21 cellular contexts compared by ENCODE assay signal in genomic region chr2:97781981-97782380, GRCh38.
DNase-seq lines count a peak whose midpoint lies in the region; ATAC-seq, FAIRE-seq and TF ChIP-seq lines count a peak whose summit lies in the region.
"Had no signal": no experiment of that assay in that cellular context is flagged by ENCODE, and none has a peak within 500 bp of the region (broad histone marks: within the 10 kb centered on the region; RNA-seq: fewer than 3 reads in every experiment).

No MANE protein-coding gene starts in this region.

- ATAC-seq in RWPE2 (ENCODE audit: low read depth), result 0 out of 3 replicates have a peak, but pooled peaks have one; percentile 29
- peak; percentile 98 for ATAC-seq in left colon
- no peak for ATAC-seq in stimulated activated naive CD8-positive, alpha-beta T cell treated with anti-CD3 and anti-CD28 coated beads, Interleukin-15, amount 100 ng/mL, for 72 hours
- ATAC-seq: activated CD4-positive, alpha-beta T cell treated with anti-CD3 and anti-CD28 coated beads for 36 hours; activated T-cell treated with anti-CD3 and anti-CD28 coated beads, Interleukin-2, amount 50 U/mL, for 72 hours; CD8-positive, alpha-beta T cell; left lung had no signal

- TF ChIP-seq CTCF in RWPE2 (IDR thresholded peaks at IDR 0.05; ENCODE audit: poor library complexity, severe bottlenecking), result no peak

- intact Hi-C loops in left colon (cut with DNase I, micrococcal nuclease), result no loop called here

- H3K36me3 ChIP-seq in RWPE2 (ENCODE audit: low read depth), result no peaks in the 10 kb centered on the region; the same call in 1 of the 2 replicates

- H3K27ac ChIP-seq in RWPE2 (ENCODE audit: poor library complexity, severe bottlenecking), result no peak overlapping the region
- H3K27ac ChIP-seq: left lung, RWPE1, spleen, stomach had no signal

- no peaks in the 10 kb centered on the region for H3K4me1 ChIP-seq in RWPE2 (ENCODE audit: insufficient read depth, poor library complexity, severe bottlenecking)
- H3K4me1 ChIP-seq: left lung, spleen, stomach had no signal

- no peaks in the 10 kb centered on the region for H3K9me3 ChIP-seq in RWPE2 (ENCODE audit: severe bottlenecking)
- H3K9me3 ChIP-seq: left lung, spleen, stomach had no signal

- no peaks in the 10 kb centered on the region for H3K9me3 Mint-ChIP-seq in stimulated activated naive CD8-positive, alpha-beta T cell treated with anti-CD3 and anti-CD28 coated beads, Interleukin-15, amount 100 ng/mL, for 72 hours
- H3K9me3 Mint-ChIP-seq: activated T-cell treated with anti-CD3 and anti-CD28 coated beads, Interleukin-2, amount 50 U/mL, for 72 hours; CD8-positive, alpha-beta T cell had no signal

- no peaks in the 10 kb centered on the region for H3K27me3 ChIP-seq in RWPE2 (ENCODE audit: insufficient read depth, poor library complexity, severe bottlenecking)
- H3K27me3 ChIP-seq: left lung, spleen, stomach had no signal

- DNase-seq in DMS153 treated with DMSO at 0.1 percent for 48 hours (lab: John Stamatoyannopoulos, UW; ENCODE audit: unreplicated experiment) (peak; percentile 40), HTR-8/SVneo (ENCODE audit: insufficient read length, low spot score) (no peak), RWPE2 (ENCODE audit: low spot score) (no peak), left colon (peak; percentile 65 to 87), amygdala (lab: John Stamatoyannopoulos, UW) (no peak), globus pallidus (ENCODE audit: low spot score) (no peak)
- DNase-seq in stimulated activated naive CD8-positive, alpha-beta T cell treated with anti-CD3 and anti-CD28 coated beads, Interleukin-15, amount 100 ng/mL, for 72 hours, result no peak
- DNase-seq: activated CD4-positive, alpha-beta T cell treated with anti-CD3 and anti-CD28 coated beads for 36 hours; activated naive CD4-positive, alpha-beta T cell treated with anti-CD3 and anti-CD28 coated beads, Interleukin-2, amount 50 U/mL, for 16 hours; activated T-cell treated with anti-CD3 and anti-CD28 coated beads, Interleukin-2, amount 50 U/mL, for 72 hours; CD8-positive, alpha-beta T cell; effector memory CD4-positive, alpha-beta T cell; left lung; NCI-H2171; spleen; stimulated activated CD4-positive, alpha-beta T cell treated with anti-CD3 and anti-CD28 coated beads, Interleukin-4, amount 100 ng/mL, for 4 hours; stomach; trophoblast cell had no signal

- H3K27me3 Mint-ChIP-seq in stimulated activated naive CD8-positive, alpha-beta T cell treated with anti-CD3 and anti-CD28 coated beads, Interleukin-15, amount 100 ng/mL, for 72 hours, result no peaks in the 10 kb centered on the region
- H3K27me3 Mint-ChIP-seq: activated CD4-positive, alpha-beta T cell treated with anti-CD3 and anti-CD28 coated beads for 36 hours had no signal

- H3K4me1 Mint-ChIP-seq in stimulated activated naive CD8-positive, alpha-beta T cell treated with anti-CD3 and anti-CD28 coated beads, Interleukin-15, amount 100 ng/mL, for 72 hours, result no peaks in the 10 kb centered on the region

- H3K27ac Mint-ChIP-seq in stimulated activated naive CD8-positive, alpha-beta T cell treated with anti-CD3 and anti-CD28 coated beads, Interleukin-15, amount 100 ng/mL, for 72 hours, result no peak overlapping the region
- H3K27ac Mint-ChIP-seq: activated CD4-positive, alpha-beta T cell treated with anti-CD3 and anti-CD28 coated beads for 36 hours; CD8-positive, alpha-beta T cell had no signal

- H3K4me3 ChIP-seq in RWPE2 (ENCODE audit: severe bottlenecking), result no peak overlapping the region
- H3K4me3 ChIP-seq: left lung, spleen, stomach had no signal

- peak; percentile 57 for FAIRE-seq in HTR-8/SVneo (lab: Jason Lieb, UNC)
- FAIRE-seq: astrocyte, H54 had no signal

- no peak overlapping the region for H3K4me3 Mint-ChIP-seq in stimulated activated naive CD8-positive, alpha-beta T cell treated with anti-CD3 and anti-CD28 coated beads, Interleukin-15, amount 100 ng/mL, for 72 hours
- H3K4me3 Mint-ChIP-seq: activated CD4-positive, alpha-beta T cell treated with anti-CD3 and anti-CD28 coated beads for 36 hours; activated T-cell treated with anti-CD3 and anti-CD28 coated beads, Interleukin-2, amount 50 U/mL, for 72 hours; CD8-positive, alpha-beta T cell had no signal

Comparison
In these comparisons a context has a peak if more than half of its experiments do, and no peak if none do; other contexts are left out.
1. DNase-seq: peak in DMS153 treated with DMSO at 0.1 percent for 48 hours (single experiment) and left colon (2 of 2); none in HTR-8/SVneo (single experiment), RWPE2 (single experiment), amygdala (0 of 56), globus pallidus (single experiment) and stimulated activated naive CD8-positive, alpha-beta T cell treated with anti-CD3 and anti-CD28 coated beads, Interleukin-15, amount 100 ng/mL, for 72 hours (0 of 2).